ENCODE assay signal across 8 cellular contexts in the genomic region with DNA sequence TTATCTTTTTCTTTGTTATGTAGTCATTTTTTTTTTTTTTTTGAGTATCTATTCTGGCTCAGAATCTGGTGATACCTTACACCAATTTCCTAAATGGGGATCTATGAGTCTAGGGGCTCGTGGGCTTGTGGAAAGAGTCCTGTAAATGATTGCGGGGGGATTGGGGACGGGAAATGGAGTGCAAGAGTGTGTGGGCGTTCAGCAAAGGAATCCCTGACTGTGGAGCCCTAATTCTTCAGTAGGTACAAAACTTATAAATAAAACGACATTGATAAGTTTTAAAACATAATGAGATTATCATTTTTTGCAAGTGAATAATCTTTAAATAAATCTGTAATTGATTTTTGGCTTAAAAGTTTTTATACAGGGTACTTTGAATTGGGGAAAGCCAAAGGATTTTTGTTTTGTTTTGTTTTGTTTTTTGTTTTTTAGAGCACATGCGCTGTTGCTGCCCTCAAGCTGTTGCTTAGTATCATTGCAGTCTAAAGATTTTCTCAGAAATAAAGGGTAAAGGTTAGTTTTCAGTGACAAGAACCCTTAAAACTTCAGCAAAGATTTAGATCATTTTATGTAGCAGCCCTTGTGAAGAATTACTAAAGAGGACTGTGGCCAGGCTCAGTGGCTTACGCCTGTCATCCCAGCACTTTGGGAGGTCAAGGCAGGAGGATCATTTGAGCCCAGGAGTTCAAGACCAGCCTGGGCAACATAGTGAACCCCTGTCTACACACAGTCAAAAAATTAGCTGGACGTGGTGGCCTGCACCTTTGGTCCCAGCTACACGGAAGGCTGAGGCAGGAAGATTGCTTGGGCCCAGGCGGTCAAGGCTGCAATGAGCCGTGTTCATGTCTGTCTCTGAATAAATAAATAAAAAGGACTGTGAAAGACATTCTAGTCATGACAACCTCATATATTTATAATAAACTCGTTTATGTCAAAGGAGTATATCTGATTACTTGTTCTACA. TPM values are rescaled to one million over a fixed set of nuclear protein-coding genes. Genes with fewer than 3 reads are reported as not detected.
A peak's percentile ranks its signal among the peaks of the same experiment; 100 is the strongest.
DNase-seq lines count a peak whose midpoint lies in the region; ATAC-seq, FAIRE-seq and TF ChIP-seq lines count a peak whose summit lies in the region.

No MANE protein-coding gene starts in this region.

- POLR2A ChIA-PET in activated CD4-positive, alpha-beta memory T cell treated with anti-CD3 and anti-CD28 coated beads, Interleukin-2, amount 10 ng/mL, durations not matched to agents 7 days and 5 days (lab: Charles Lee), result interaction anchor here (0.7 to 5.8 kb wide), 10 partner anchors 16 to 453 kb away, joined by 3 to 342 read pairs (median 18); partner anchors contain the start of genes BIVM, POGLUT2, TEX30 and TPP2

- peaks cover 23% of the 10 kb centered on the region for H3K36me3 Mint-ChIP-seq in activated CD4-positive, alpha-beta memory T cell treated with anti-CD3 and anti-CD28 coated beads, Interleukin-2, amount 10 ng/mL, durations not matched to agents 7 days and 5 days (ENCODE audit: low read depth)

- no peaks in the 10 kb centered on the region for H3K9me3 Mint-ChIP-seq in activated CD4-positive, alpha-beta memory T cell treated with anti-CD3 and anti-CD28 coated beads, Interleukin-2, amount 10 ng/mL, durations not matched to agents 7 days and 5 days

- H3K4me3 ChIP-seq in AG09309 (ENCODE audit: control insufficient read depth, low read depth, low read length), result peak overlapping the region; percentile 88

- CTCF ChIA-PET in activated CD4-positive, alpha-beta memory T cell treated with anti-CD3 and anti-CD28 coated beads, Interleukin-2, amount 10 ng/mL, durations not matched to agents 7 days and 5 days (lab: Charles Lee), result interaction anchor here (0.7 to 4.9 kb wide), 21 partner anchors 9 to 268 kb away, joined by 3 to 113 read pairs (median 4); partner anchors contain the start of genes TEX30 and TPP2

- peak; percentile 86 for FAIRE-seq in frontal cortex (lab: Jason Lieb, UNC)

- no peaks in the 10 kb centered on the region for H3K27me3 Mint-ChIP-seq in activated CD4-positive, alpha-beta memory T cell treated with anti-CD3 and anti-CD28 coated beads, Interleukin-2, amount 10 ng/mL, durations not matched to agents 7 days and 5 days

- no peak for ATAC-seq in esophagus mucosa

- peak overlapping the region; percentile 99 for H3K4me3 Mint-ChIP-seq in activated CD4-positive, alpha-beta memory T cell treated with anti-CD3 and anti-CD28 coated beads, Interleukin-2, amount 10 ng/mL, durations not matched to agents 7 days and 5 days

- peak; percentile 74 for TF ChIP-seq CTCF in AG09309 (IDR thresholded peaks at IDR 0.05; ENCODE audit: control insufficient read depth, insufficient read depth, low read depth, low read length, missing control alignments)
- peak; percentile 59 for TF ChIP-seq CTCF in GM12872 (IDR thresholded peaks at IDR 0.05; ENCODE audit: insufficient read depth, low read depth, low read length)

- no peak for DNase-seq in AG09309 (ENCODE audit: low read depth)
- peak in 2 of 3 experiments; percentile 55 to 65 for DNase-seq in NCI-H1417 (lab: John Stamatoyannopoulos, UW)
- no peak for DNase-seq in activated CD4-positive, alpha-beta memory T cell treated with anti-CD3 and anti-CD28 coated beads, Interleukin-2, amount 10 ng/mL, durations not matched to agents 7 days and 5 days
- no peak for DNase-seq in frontal cortex (ENCODE audit: low spot score in 2 of 2)
- DNase-seq in retina, result peak; percentile 47
- no peak for DNase-seq in activated gamma-delta T cell (lab: John Stamatoyannopoulos, UW)

- H3K27ac Mint-ChIP-seq in activated CD4-positive, alpha-beta memory T cell treated with anti-CD3 and anti-CD28 coated beads, Interleukin-2, amount 10 ng/mL, durations not matched to agents 7 days and 5 days, result peak overlapping the region; percentile 98

- H3K4me1 Mint-ChIP-seq in activated CD4-positive, alpha-beta memory T cell treated with anti-CD3 and anti-CD28 coated beads, Interleukin-2, amount 10 ng/mL, durations not matched to agents 7 days and 5 days, result peaks cover 44% of the 10 kb centered on the region

RNA-seq across cellular contexts. Expression of gene ERCC5, which starts 1.7 kb away (rescaled TPM):
- 10 to 100 TPM; 82.3 to 89.9 TPM for total RNA-seq in activated CD4-positive, alpha-beta memory T cell treated with anti-CD3 and anti-CD28 coated beads, Interleukin-2, amount 10 ng/mL, durations not matched to agents 7 days and 5 days
- total RNA-seq in frontal cortex, result 55.8 TPM
- total RNA-seq in esophagus mucosa, result 20.0 TPM

RNA-seq across cellular contexts. Expression of gene BIVM, which starts 48.6 kb away (rescaled TPM):
- total RNA-seq in activated CD4-positive, alpha-beta memory T cell treated with anti-CD3 and anti-CD28 coated beads, Interleukin-2, amount 10 ng/mL, durations not matched to agents 7 days and 5 days, result 10 to 100 TPM; 28.8 to 32.1 TPM
- total RNA-seq in frontal cortex (43.2 TPM), esophagus mucosa (5.5 TPM)

RNA-seq across cellular contexts. Expression of gene POGLUT2, which starts 48.8 kb away (rescaled TPM):
- 10 to 100 TPM; 10.4 to 10.5 TPM for total RNA-seq in activated CD4-positive, alpha-beta memory T cell treated with anti-CD3 and anti-CD28 coated beads, Interleukin-2, amount 10 ng/mL, durations not matched to agents 7 days and 5 days
- total RNA-seq in frontal cortex, result 9.8 TPM
- total RNA-seq in esophagus mucosa, result 1.8 TPM

Comparison
In these comparisons a context has a peak if more than half of its experiments do, and no peak if none do; other contexts are left out.
1. DNase-seq: peak in NCI-H1417 (2 of 3) and retina (single experiment); none in AG09309 (single experiment), activated CD4-positive, alpha-beta memory T cell treated with anti-CD3 and anti-CD28 coated beads, Interleukin-2, amount 10 ng/mL, durations not matched to agents 7 days and 5 days (single experiment), frontal cortex (0 of 2) and activated gamma-delta T cell (single experiment).